1 cellular context compared by ENCODE assay signal in genomic region chr3:39149059-39149455, GRCh38.
TF ChIP-seq lines count a peak whose summit lies in the region.

No MANE protein-coding gene starts in this region.

TF ChIP-seq in A549, 52 proteins besides CTCF, POLR2A, EP300 and RAD21 (continued from another document):
- no peak for TF ChIP-seq ELK1 (IDR thresholded peaks at IDR 0.05; ENCODE audit: low read depth, low read length)
